In genomic region chr7:22422831-22423615, GRCh38 we compare ENCODE assay signal across 25 cellular contexts.
"Had no signal": no experiment of that assay in that cellular context is flagged by ENCODE, and none has a peak within 500 bp of the region (broad histone marks: within the 10 kb centered on the region; RNA-seq: fewer than 3 reads in every experiment).

No MANE protein-coding gene starts in this region.

- H3K4me1 ChIP-seq: ascending aorta had no signal

- H3K27ac ChIP-seq: ascending aorta, PC-9, SK-N-MC, WERI-Rb-1 had no signal

- H3K27me3 ChIP-seq: ascending aorta had no signal

- H3K36me3 ChIP-seq: ascending aorta, WERI-Rb-1 had no signal

- DNase-seq: activated CD4-positive, alpha-beta T cell treated with anti-CD3 and anti-CD28 coated beads, Interleukin-2, amount 10 ng/mL, durations not matched to agents 24 days and 14 days; activated CD4-positive, alpha-beta T cell treated with anti-CD3 and anti-CD28 coated beads, Interleukin-2, amount 50 U/mL, for 4 hours; activated CD4-positive, CD25-positive, alpha-beta regulatory T cell; activated CD8-positive, alpha-beta T cell treated with anti-CD3 and anti-CD28 coated beads for 36 hours; activated gamma-delta T cell; activated naive CD4-positive, alpha-beta T cell treated with Interleukin-2 at 50 U/mL for 16 hours; activated naive CD8-positive, alpha-beta T cell treated with anti-CD3 and anti-CD28 coated beads, Interleukin-2, amount 10 ng/mL, durations not matched to agents 7 days and 5 days; activated T-cell treated with anti-CD3 and anti-CD28 coated beads, Interleukin-2, amount 50 U/mL, for 24 hours; amygdala; NCI-H1092 treated with DMSO at 0.1 percent for 48 hours; NCI-H1417; NCI-H146; NCI-H187; NCI-H2081; NCI-H2171 treated with DMSO at 0.1 percent for 48 hours; NCI-H2227 treated with DMSO at 0.1 percent for 48 hours; NCI-H446; NCI-H510A treated with DMSO at 0.1 percent for 48 hours; NCI-H526 treated with DMSO at 0.1 percent for 48 hours; PC-9; Right ventricle myocardium superior; T1000; WERI-Rb-1 had no signal

- H2AFZ ChIP-seq: PC-9 had no signal

- H3K4me2 ChIP-seq: PC-9 had no signal

- H3K9me3 ChIP-seq: ascending aorta had no signal

- H3K4me3 ChIP-seq: ascending aorta, PC-9, SK-N-MC had no signal

- ATAC-seq: activated CD8-positive, alpha-beta T cell treated with anti-CD3 and anti-CD28 coated beads for 36 hours had no signal
